Comparison of ENCODE assay signal across 13 cellular contexts in the genomic region with DNA sequence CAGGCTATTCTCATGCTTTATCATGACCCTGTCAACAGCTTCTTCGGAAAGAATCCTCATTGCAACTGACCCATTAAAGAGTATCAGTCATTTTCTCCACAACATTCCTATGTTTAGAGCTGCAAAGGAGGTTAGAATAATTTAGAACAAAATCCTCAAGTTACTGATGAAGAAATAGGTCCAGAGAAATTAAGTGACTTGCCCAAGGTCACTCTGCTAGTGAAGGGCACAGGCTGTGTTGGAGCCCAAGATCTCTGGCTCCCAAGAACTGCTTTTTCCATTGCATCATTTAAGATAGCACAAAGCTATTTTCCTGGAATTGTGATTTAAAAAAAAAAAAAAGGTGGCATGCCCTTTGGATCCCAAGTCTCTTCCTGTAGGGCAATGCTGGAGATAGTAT. TPM values are rescaled to one million over a fixed set of nuclear protein-coding genes. Genes with fewer than 3 reads are reported as not detected.
DNase-seq lines count a peak whose midpoint lies in the region; ATAC-seq and TF ChIP-seq lines count a peak whose summit lies in the region.
"Had no signal": no experiment of that assay in that cellular context is flagged by ENCODE, and none has a peak within 500 bp of the region (broad histone marks: within the 10 kb centered on the region; RNA-seq: fewer than 3 reads in every experiment).

No MANE protein-coding gene starts in this region.

- DNase-seq in activated T-cell treated with anti-CD3 and anti-CD28 coated beads, Interleukin-2, amount 50 U/mL, for 4 hours: no peak
- no peak for DNase-seq in activated T-cell treated with anti-CD3 and anti-CD28 coated beads, Interleukin-2, amount 50 U/mL, for 1 hour
- no peak for DNase-seq in hepatocyte (ENCODE audit: low spot score)
- DNase-seq in stimulated activated naive CD8-positive, alpha-beta T cell treated with anti-CD3 and anti-CD28 coated beads, Interleukin-15, amount 100 ng/mL, for 72 hours: no peak
- DNase-seq in effector CD4-positive, alpha-beta T cell: no peak
- DNase-seq: AML-193, H9, Karpas-422, left colon, SHP77 treated with DMSO at 0.1 percent for 48 hours had no signal

- H3K4me3 ChIP-seq in hepatocyte: no peak overlapping the region

- H3K27ac ChIP-seq in hepatocyte: peak overlapping the region; percentile 87

- no peaks in the 10 kb centered on the region for H3K9me3 ChIP-seq in hepatocyte (ENCODE audit: low read depth)

- H3K36me3 Mint-ChIP-seq in activated T-cell treated with anti-CD3 and anti-CD28 coated beads, Interleukin-2, amount 50 U/mL, for 4 hours (ENCODE audit: insufficient read depth): no peaks in the 10 kb centered on the region
- H3K36me3 Mint-ChIP-seq in activated naive CD8-positive, alpha-beta T cell: no peaks in the 10 kb centered on the region

- WGBS in hepatocyte (ENCODE audit: low lambda C conversion rate, missing lambda C conversion rate): 67% methylated on average over 1 of the region's 1 CpG

- peaks cover 3% of the 10 kb centered on the region for H4K20me1 ChIP-seq in hepatocyte (ENCODE audit: insufficient read depth, poor library complexity, severe bottlenecking)

- H3K79me2 ChIP-seq in hepatocyte: peaks cover 91% of the 10 kb centered on the region

- H3K27me3 ChIP-seq in hepatocyte: no peaks in the 10 kb centered on the region

- H3K27me3 Mint-ChIP-seq in activated T-cell treated with anti-CD3 and anti-CD28 coated beads, Interleukin-2, amount 50 U/mL, for 4 hours (ENCODE audit: low read depth): no peaks in the 10 kb centered on the region
- H3K27me3 Mint-ChIP-seq in activated naive CD8-positive, alpha-beta T cell: no peaks in the 10 kb centered on the region
- H3K27me3 Mint-ChIP-seq in stimulated activated naive CD8-positive, alpha-beta T cell treated with anti-CD3 and anti-CD28 coated beads, Interleukin-15, amount 100 ng/mL, for 72 hours: no peaks in the 10 kb centered on the region

- ATAC-seq in activated T-cell treated with anti-CD3 and anti-CD28 coated beads, Interleukin-2, amount 50 U/mL, for 4 hours: no peak
- ATAC-seq in stimulated activated naive CD8-positive, alpha-beta T cell treated with anti-CD3 and anti-CD28 coated beads, Interleukin-15, amount 100 ng/mL, for 72 hours: no peak
- no peak for ATAC-seq in GM19035 (IDR thresholded peaks at IDR 0.05; ENCODE audit: unreplicated experiment)
- no peak for ATAC-seq in GM21723 (IDR thresholded peaks at IDR 0.05; ENCODE audit: unreplicated experiment)
- ATAC-seq: left colon had no signal

- no peaks in the 10 kb centered on the region for H3K9me2 ChIP-seq in hepatocyte (replicated peaks; ENCODE audit: insufficient read depth)

- H3K4me1 ChIP-seq in hepatocyte (ENCODE audit: insufficient read depth): peaks cover 17% of the 10 kb centered on the region

- H3K9me3 Mint-ChIP-seq in activated T-cell treated with anti-CD3 and anti-CD28 coated beads, Interleukin-2, amount 50 U/mL, for 4 hours: no peaks in the 10 kb centered on the region
- no peaks in the 10 kb centered on the region for H3K9me3 Mint-ChIP-seq in activated naive CD8-positive, alpha-beta T cell (ENCODE audit: low read depth)
- no peaks in the 10 kb centered on the region for H3K9me3 Mint-ChIP-seq in stimulated activated naive CD8-positive, alpha-beta T cell treated with anti-CD3 and anti-CD28 coated beads, Interleukin-15, amount 100 ng/mL, for 72 hours
- H3K9me3 Mint-ChIP-seq: H9 had no signal

- no peak overlapping the region for H2AFZ ChIP-seq in hepatocyte

- H3K36me3 ChIP-seq in hepatocyte (replicated peaks; ENCODE audit: insufficient read depth, low read depth): peaks cover 2% of the 10 kb centered on the region

- H3K4me3 Mint-ChIP-seq in activated T-cell treated with anti-CD3 and anti-CD28 coated beads, Interleukin-2, amount 50 U/mL, for 4 hours: peak overlapping the region; percentile 21
- H3K4me3 Mint-ChIP-seq in activated naive CD8-positive, alpha-beta T cell: peak overlapping the region; percentile 51
- peak overlapping the region; percentile 33 to 54 for H3K4me3 Mint-ChIP-seq in stimulated activated naive CD8-positive, alpha-beta T cell treated with anti-CD3 and anti-CD28 coated beads, Interleukin-15, amount 100 ng/mL, for 72 hours

- peak overlapping the region; percentile 75 for H3K27ac Mint-ChIP-seq in activated naive CD8-positive, alpha-beta T cell
- H3K27ac Mint-ChIP-seq in stimulated activated naive CD8-positive, alpha-beta T cell treated with anti-CD3 and anti-CD28 coated beads, Interleukin-15, amount 100 ng/mL, for 72 hours: no peak overlapping the region

- H3K4me1 Mint-ChIP-seq in activated T-cell treated with anti-CD3 and anti-CD28 coated beads, Interleukin-2, amount 50 U/mL, for 4 hours (ENCODE audit: low read depth): peaks cover 57% of the 10 kb centered on the region
- H3K4me1 Mint-ChIP-seq in activated naive CD8-positive, alpha-beta T cell (ENCODE audit: low read depth): peaks cover 50% of the 10 kb centered on the region
- peaks cover 57% of the 10 kb centered on the region for H3K4me1 Mint-ChIP-seq in stimulated activated naive CD8-positive, alpha-beta T cell treated with anti-CD3 and anti-CD28 coated beads, Interleukin-15, amount 100 ng/mL, for 72 hours

- TF ChIP-seq CTCF in hepatocyte (IDR thresholded peaks at IDR 0.05; ENCODE audit: poor library complexity): no peak

- peak overlapping the region; percentile 83 for H3K4me2 ChIP-seq in hepatocyte

RNA-seq across cellular contexts. Expression of gene IRS1, which starts 9.6 kb away (rescaled TPM):
- total RNA-seq in activated T-cell treated with anti-CD3 and anti-CD28 coated beads, Interleukin-2, amount 50 U/mL, for 4 hours: 1 to 10 TPM; 3.9 to 4.6 (median 4.6) TPM
- 20.1 and 25.6 TPM in 2 replicates for total RNA-seq in hepatocyte
- 10.9 and 12.5 TPM in 2 replicates for polyA plus RNA-seq in hepatocyte

RNA-seq across cellular contexts. Expression of gene RHBDD1, which starts 45.8 kb away (rescaled TPM):
- total RNA-seq in activated T-cell treated with anti-CD3 and anti-CD28 coated beads, Interleukin-2, amount 50 U/mL, for 4 hours: 10 to 100 TPM; 37.9 to 40.0 (median 38.7) TPM
- total RNA-seq in hepatocyte: 16.2 and 20.1 TPM in 2 replicates
- 13.1 and 20.9 TPM in 2 replicates for polyA plus RNA-seq in hepatocyte
